ENCODE assay signal across 1 cellular context in the genomic region with DNA sequence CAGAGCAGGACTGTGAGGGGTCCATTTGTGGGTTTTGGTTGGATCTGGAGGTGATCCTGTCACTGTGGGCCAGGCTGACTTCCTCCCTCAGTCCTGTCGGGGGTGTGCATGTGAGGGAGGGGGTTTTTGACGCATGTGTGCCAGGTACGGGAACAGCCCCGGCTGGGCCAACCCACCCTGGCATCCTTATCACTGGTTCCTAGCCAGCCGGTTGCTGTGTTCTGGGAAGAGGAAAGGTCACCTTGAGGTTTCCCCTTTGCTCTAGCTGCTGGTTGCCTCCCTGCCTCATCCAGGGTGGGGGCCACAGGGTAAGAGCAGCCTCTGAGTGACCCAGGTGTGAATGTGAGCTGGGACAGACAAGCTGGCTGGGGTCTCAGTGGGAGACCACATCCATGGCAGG.
TF ChIP-seq lines count a peak whose summit lies in the region.

No MANE protein-coding gene starts in this region.

TF ChIP-seq in A549, 52 proteins besides CTCF, POLR2A, EP300 and RAD21 (continued from another document):
- TF ChIP-seq FOSB (CRISPR knock-in tag; IDR thresholded peaks at IDR 0.05): no peak
- no peak for TF ChIP-seq TFCP2L1 (CRISPR knock-in tag; IDR thresholded peaks at IDR 0.05)
- TF ChIP-seq HDAC2 (IDR thresholded peaks at IDR 0.05): no peak
- TF ChIP-seq NPAS2 (CRISPR knock-in tag; IDR thresholded peaks at IDR 0.05; ENCODE audit: borderline replicate concordance): no peak
- no peak for TF ChIP-seq EHF (CRISPR knock-in tag; IDR thresholded peaks at IDR 0.05)
- no peak for TF ChIP-seq MAFK (IDR thresholded peaks at IDR 0.05; ENCODE audit: partially characterized antibody)
- no peak for TF ChIP-seq FOSL2 (IDR thresholded peaks at IDR 0.05)
- TF ChIP-seq FOSL2 (CRISPR knock-in tag; IDR thresholded peaks at IDR 0.05): no peak
- TF ChIP-seq ZSCAN20 (CRISPR knock-in tag; IDR thresholded peaks at IDR 0.05): no peak
